ENCODE assay signal across 8 cellular contexts in the genomic region with DNA sequence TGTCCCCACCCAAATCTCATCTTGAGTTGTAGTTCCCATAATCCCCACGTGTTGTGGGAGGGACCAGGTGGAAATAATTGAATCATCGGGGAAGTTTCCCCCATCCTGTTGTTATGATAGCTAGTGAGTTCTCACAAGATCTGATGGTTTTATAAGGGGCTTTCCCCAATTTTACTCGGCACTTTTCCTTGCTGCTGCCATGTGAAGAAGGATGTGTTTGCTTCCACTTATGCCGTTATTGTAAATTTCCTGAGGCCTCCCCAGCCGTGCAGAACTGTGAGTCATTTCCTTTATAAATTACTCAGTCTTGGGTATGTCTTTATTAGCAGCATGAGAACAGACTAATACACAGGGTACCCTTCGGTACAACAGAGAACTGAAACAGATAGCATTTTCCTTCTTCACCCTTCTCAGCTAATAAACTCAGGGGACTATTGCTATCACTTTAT. TPM values are rescaled to one million over a fixed set of nuclear protein-coding genes. Genes with fewer than 3 reads are reported as not detected.
DNase-seq lines count a peak whose midpoint lies in the region; ATAC-seq and TF ChIP-seq lines count a peak whose summit lies in the region.
"Not testable (repeated sequence)": the region's sequence is repeated elsewhere in the genome, so short reads cannot be mapped to it uniquely, and the experiment has no call there.

No MANE protein-coding gene starts in this region.

- H3K9me3 Mint-ChIP-seq in activated CD4-positive, alpha-beta T cell treated with anti-CD3 and anti-CD28 coated beads, Interleukin-2, amount 10 ng/mL, durations not matched to agents 7 days and 5 days, result peaks cover 27% of the 10 kb centered on the region
- not testable (repeated sequence) for H3K9me3 Mint-ChIP-seq in immature natural killer cell

- peaks cover 78% of the 10 kb centered on the region for H3K36me3 Mint-ChIP-seq in activated CD4-positive, alpha-beta T cell treated with anti-CD3 and anti-CD28 coated beads, Interleukin-2, amount 10 ng/mL, durations not matched to agents 7 days and 5 days (ENCODE audit: low read depth)
- H3K36me3 Mint-ChIP-seq in immature natural killer cell, result peaks cover 13 to 30% (median 17%) of the 10 kb centered on the region in 3 donors

- CTCF ChIA-PET in activated CD4-positive, alpha-beta T cell treated with anti-CD3 and anti-CD28 coated beads, Interleukin-2, amount 10 ng/mL, durations not matched to agents 7 days and 5 days (lab: Charles Lee), result not testable (repeated sequence)

- peak; percentile 69 for DNase-seq in AG10803 (ENCODE audit: low read depth)
- peak; percentile 72 for DNase-seq in NB4 (ENCODE audit: low read depth)
- peak; percentile 23 for DNase-seq in activated CD4-positive, alpha-beta T cell treated with anti-CD3 and anti-CD28 coated beads, Interleukin-2, amount 10 ng/mL, durations not matched to agents 7 days and 5 days
- DNase-seq in astrocyte of the cerebellum (ENCODE audit: low read depth), result peak; percentile 62
- DNase-seq in immature natural killer cell, result peak; percentile 53 to 56 (median 55)
- DNase-seq in stimulated activated CD4-positive, alpha-beta T cell treated with anti-CD3 and anti-CD28 coated beads, Interleukin-2, amount 100 ng/mL, for 4 hours (ENCODE audit: low read depth), result peak; percentile 55

- TF ChIP-seq CTCF in AG10803 (conservative IDR thresholded peaks at IDR 0.05; ENCODE audit: low read length), result peak; percentile 10; the same call in 1 of the 2 replicates
- not testable (repeated sequence) for TF ChIP-seq CTCF in NB4 (IDR thresholded peaks at IDR 0.05; ENCODE audit: low read depth, low read length); astrocyte of the cerebellum (IDR thresholded peaks at IDR 0.05; ENCODE audit: low read depth, low read length, missing control alignments)

- H3K4me1 Mint-ChIP-seq in activated CD4-positive, alpha-beta T cell treated with anti-CD3 and anti-CD28 coated beads, Interleukin-2, amount 10 ng/mL, durations not matched to agents 7 days and 5 days, result peaks cover 29% of the 10 kb centered on the region
- peaks cover 89 to 98% of the 10 kb centered on the region in 2 donors for H3K4me1 Mint-ChIP-seq in immature natural killer cell

- H3K4me3 Mint-ChIP-seq in activated CD4-positive, alpha-beta T cell treated with anti-CD3 and anti-CD28 coated beads, Interleukin-2, amount 10 ng/mL, durations not matched to agents 7 days and 5 days, result not testable (repeated sequence)
- peak overlapping the region; percentile 56 to 80 (median 78) for H3K4me3 Mint-ChIP-seq in immature natural killer cell

- H3K4me3 ChIP-seq in AG10803 (ENCODE audit: low read length), result 0 out of 2 replicates have a peak overlapping the region, but pooled peaks have one; percentile 2
- H3K4me3 ChIP-seq in NB4 (ENCODE audit: low read depth, low read length); astrocyte of the cerebellum (ENCODE audit: low read depth, low read length): not testable (repeated sequence)

- H3K27me3 Mint-ChIP-seq in activated CD4-positive, alpha-beta T cell treated with anti-CD3 and anti-CD28 coated beads, Interleukin-2, amount 10 ng/mL, durations not matched to agents 7 days and 5 days, result not testable (repeated sequence)
- H3K27me3 Mint-ChIP-seq in immature natural killer cell (ENCODE audit: low read depth in 3 of 3), result peaks cover 0 to 22% (median 4%) of the 10 kb centered on the region in 3 donors

- not testable (repeated sequence) for TF ChIP-seq POLR2A in NB4 (IDR thresholded peaks at IDR 0.05; ENCODE audit: extremely low read depth, insufficient read length)

- POLR2A ChIA-PET in activated CD4-positive, alpha-beta T cell treated with anti-CD3 and anti-CD28 coated beads, Interleukin-2, amount 10 ng/mL, durations not matched to agents 7 days and 5 days (lab: Charles Lee), result not testable (repeated sequence)

- in situ Hi-C loops in astrocyte of the cerebellum (cut with HindIII; ENCODE audit: low sequenced_read_pairs), result not testable (repeated sequence)

- ATAC-seq in GM18907 (IDR thresholded peaks at IDR 0.05; ENCODE audit: unreplicated experiment) (peak; percentile 87), HG02885 (IDR thresholded peaks at IDR 0.05; ENCODE audit: poor library complexity, unreplicated experiment) (peak; percentile 77)

- H3K27ac Mint-ChIP-seq in activated CD4-positive, alpha-beta T cell treated with anti-CD3 and anti-CD28 coated beads, Interleukin-2, amount 10 ng/mL, durations not matched to agents 7 days and 5 days, result peak overlapping the region; percentile 64
- peak overlapping the region; percentile 90 to 96 (median 93) for H3K27ac Mint-ChIP-seq in immature natural killer cell

RNA-seq across cellular contexts. Expression of a gene that starts 45.3 kb away (rescaled TPM):
- total RNA-seq in activated CD4-positive, alpha-beta T cell treated with anti-CD3 and anti-CD28 coated beads, Interleukin-2, amount 10 ng/mL, durations not matched to agents 7 days and 5 days, result 100 to 1,000 TPM; 248 to 260 TPM
- polyA plus RNA-seq in immature natural killer cell, result 100 to 1,000 TPM; 391 to 466 (median 462) TPM
